ENCODE assay signal across 8 cellular contexts in the genomic region with DNA sequence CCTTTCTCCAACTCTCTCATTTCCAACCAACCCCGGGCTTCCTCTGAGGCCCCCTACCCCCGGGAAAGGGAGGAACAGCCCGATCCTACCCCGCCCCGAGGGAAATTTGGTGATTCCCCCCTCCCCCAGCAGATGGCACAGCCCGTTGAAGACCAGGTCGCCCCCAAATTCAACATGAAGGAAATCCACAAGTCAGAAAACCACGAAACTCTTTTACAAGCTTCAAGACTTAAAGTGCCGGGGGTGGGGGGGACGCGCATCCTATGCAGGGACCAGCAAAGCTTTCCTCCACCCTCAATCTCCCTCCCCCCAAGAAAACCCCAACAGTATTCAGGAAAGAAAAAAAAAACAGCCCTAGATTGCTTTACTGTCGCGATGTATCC. TPM values are rescaled to one million over a fixed set of nuclear protein-coding genes. Genes with fewer than 3 reads are reported as not detected.
DNase-seq lines count a peak whose midpoint lies in the region; ATAC-seq, FAIRE-seq and TF ChIP-seq lines count a peak whose summit lies in the region.

No MANE protein-coding gene starts in this region.

- TF ChIP-seq CTCF in vagina (IDR thresholded peaks at IDR 0.05) = no peak
- no peak for TF ChIP-seq CTCF in body of pancreas (IDR thresholded peaks at IDR 0.05)

- ATAC-seq in body of pancreas = no peak

- no peaks in the 10 kb centered on the region for H3K27me3 ChIP-seq in vagina
- no peaks in the 10 kb centered on the region for H3K27me3 ChIP-seq in body of pancreas

- H3K27me3 Mint-ChIP-seq in activated naive CD4-positive, alpha-beta T cell treated with anti-CD3 and anti-CD28 coated beads, Interleukin-2, amount 10 ng/mL, durations not matched to agents 7 days and 5 days = no peaks in the 10 kb centered on the region

- H3K9me3 ChIP-seq in vagina (no peaks in the 10 kb centered on the region), body of pancreas (no peaks in the 10 kb centered on the region)

- peaks cover under 1% of the 10 kb centered on the region for H3K36me3 Mint-ChIP-seq in activated naive CD4-positive, alpha-beta T cell treated with anti-CD3 and anti-CD28 coated beads, Interleukin-2, amount 10 ng/mL, durations not matched to agents 7 days and 5 days

- H3K4me3 ChIP-seq in vagina (peak overlapping the region; percentile 57 to 91), body of pancreas (no peak overlapping the region)

- intact Hi-C loops in vagina (cut with DNase I) = no loop called here
- intact Hi-C loops in body of pancreas (cut with DNase I) = no loop called here

- H3K27ac Mint-ChIP-seq in activated naive CD4-positive, alpha-beta T cell treated with anti-CD3 and anti-CD28 coated beads, Interleukin-2, amount 10 ng/mL, durations not matched to agents 7 days and 5 days = peak overlapping the region; percentile 92

- TF ChIP-seq POLR2A in vagina (IDR thresholded peaks at IDR 0.05) (no peak), body of pancreas (IDR thresholded peaks at IDR 0.05) (no peak), GM12891 (IDR thresholded peaks at IDR 0.05; ENCODE audit: low read depth, low read length) (no peak)

- H3K9me3 Mint-ChIP-seq in activated naive CD4-positive, alpha-beta T cell treated with anti-CD3 and anti-CD28 coated beads, Interleukin-2, amount 10 ng/mL, durations not matched to agents 7 days and 5 days = no peaks in the 10 kb centered on the region

- peaks cover 31% of the 10 kb centered on the region for H3K4me1 ChIP-seq in vagina
- peaks cover 11% of the 10 kb centered on the region for H3K4me1 ChIP-seq in body of pancreas

- no peak for FAIRE-seq in GM12891 (lab: Jason Lieb, UNC)

- peak; percentile 13 for DNase-seq in stimulated activated CD4-positive, alpha-beta T cell treated with anti-CD3 and anti-CD28 coated beads, Interleukin-4, amount 100 ng/mL, for 24 hours
- DNase-seq in stimulated activated CD4-positive, alpha-beta T cell treated with anti-CD3 and anti-CD28 coated beads, Interleukin-12 subunit alpha, Interleukin-12 subunit beta, amount 100 ng/mL, for 4 hours = no peak
- peak; percentile 52 for DNase-seq in activated naive CD4-positive, alpha-beta T cell treated with anti-CD3 and anti-CD28 coated beads, Interleukin-2, amount 10 ng/mL, durations not matched to agents 7 days and 5 days
- peak; percentile 70 for DNase-seq in iPS-NIHi7 (ENCODE audit: extremely low spot score)
- DNase-seq in vagina (ENCODE audit: extremely low spot score in 2 of 2) = no peak
- no peak for DNase-seq in body of pancreas
- DNase-seq in COLO829 (ENCODE audit: low spot score) = no peak
- no peak for DNase-seq in GM12891 (ENCODE audit: insufficient read length, low spot score)

- peak overlapping the region; percentile 90 for H3K4me3 Mint-ChIP-seq in activated naive CD4-positive, alpha-beta T cell treated with anti-CD3 and anti-CD28 coated beads, Interleukin-2, amount 10 ng/mL, durations not matched to agents 7 days and 5 days

- H3K27ac ChIP-seq in vagina = peak overlapping the region; percentile 73
- peak overlapping the region in 1 of 4 donors; percentile 18 for H3K27ac ChIP-seq in body of pancreas

- H3K36me3 ChIP-seq in vagina (peaks cover 0 to 4% of the 10 kb centered on the region in 2 donors), body of pancreas (replicated peaks in 1 of 2; ENCODE audit: insufficient read depth in 1 of 2, low read depth in 2 of 2) (no peaks in the 10 kb centered on the region)

- peaks cover 20% of the 10 kb centered on the region for H3K4me1 Mint-ChIP-seq in activated naive CD4-positive, alpha-beta T cell treated with anti-CD3 and anti-CD28 coated beads, Interleukin-2, amount 10 ng/mL, durations not matched to agents 7 days and 5 days

- CTCF ChIA-PET in activated naive CD4-positive, alpha-beta T cell treated with anti-CD3 and anti-CD28 coated beads, Interleukin-2, amount 10 ng/mL, durations not matched to agents 7 days and 5 days (lab: Charles Lee) = interaction anchor here (0.9 to 1.2 kb wide), 3 partner anchors 12 to 45 kb away, joined by 3 read pairs; partner anchors contain the start of gene UQCR11

- WGBS in body of pancreas, 2 donors = 31 to 47% methylated on average over 13 of the region's 13 CpGs

TF ChIP-seq in GM12891, 5 proteins besides CTCF, POLR2A, EP300 and RAD21:
- no peak for TF ChIP-seq POLR2AphosphoS5 (IDR thresholded peaks at IDR 0.05; ENCODE audit: low read depth, low read length)
- TF ChIP-seq POU2F2 (IDR thresholded peaks at IDR 0.05; ENCODE audit: low read depth, low read length) = no peak
- no peak for TF ChIP-seq TAF1 (IDR thresholded peaks at IDR 0.05; ENCODE audit: low read depth, low read length)
- no peak for TF ChIP-seq PAX5 (IDR thresholded peaks at IDR 0.05; ENCODE audit: insufficient read depth, low read length, severe bottlenecking)
- TF ChIP-seq SPI1 (IDR thresholded peaks at IDR 0.05; ENCODE audit: low read depth, low read length) = no peak

RNA-seq across cellular contexts. Expression of gene TCF3, which starts 1.8 kb away (rescaled TPM):
- total RNA-seq in vagina (26.0 TPM), body of pancreas (10 to 100 TPM; 23.7 to 25.4 TPM)
- 146 TPM for polyA plus RNA-seq in GM12891 (2012; ENCODE audit: low read depth, missing spikeins)

RNA-seq across cellular contexts. Expression of gene UQCR11, which starts 45.4 kb away (rescaled TPM):
- 79.8 TPM for total RNA-seq in vagina
- total RNA-seq in body of pancreas = 10 to 100 TPM; 12.2 to 52.4 TPM
- polyA plus RNA-seq in GM12891 (2012; ENCODE audit: low read depth, missing spikeins) = 202 TPM

RNA-seq across cellular contexts. Expression of gene MBD3, which starts 58.0 kb away (rescaled TPM):
- total RNA-seq in vagina = 66.0 TPM
- 10 to 100 TPM; 37.4 to 91.6 TPM for total RNA-seq in body of pancreas
- polyA plus RNA-seq in GM12891 (2012; ENCODE audit: low read depth, missing spikeins) = 38.8 TPM

Comparison
In these comparisons a context has a peak if more than half of its experiments do, and no peak if none do; other contexts are left out.
1. DNase-seq: peak in stimulated activated CD4-positive, alpha-beta T cell treated with anti-CD3 and anti-CD28 coated beads, Interleukin-4, amount 100 ng/mL, for 24 hours (single experiment), activated naive CD4-positive, alpha-beta T cell treated with anti-CD3 and anti-CD28 coated beads, Interleukin-2, amount 10 ng/mL, durations not matched to agents 7 days and 5 days (single experiment) and iPS-NIHi7 (single experiment); none in stimulated activated CD4-positive, alpha-beta T cell treated with anti-CD3 and anti-CD28 coated beads, Interleukin-12 subunit alpha, Interleukin-12 subunit beta, amount 100 ng/mL, for 4 hours (single experiment), vagina (0 of 2), body of pancreas (0 of 4), COLO829 (single experiment) and GM12891 (single experiment).
2. H3K4me3 ChIP-seq: peak in vagina (2 of 2); none in body of pancreas (0 of 2).